In the genomic region with DNA sequence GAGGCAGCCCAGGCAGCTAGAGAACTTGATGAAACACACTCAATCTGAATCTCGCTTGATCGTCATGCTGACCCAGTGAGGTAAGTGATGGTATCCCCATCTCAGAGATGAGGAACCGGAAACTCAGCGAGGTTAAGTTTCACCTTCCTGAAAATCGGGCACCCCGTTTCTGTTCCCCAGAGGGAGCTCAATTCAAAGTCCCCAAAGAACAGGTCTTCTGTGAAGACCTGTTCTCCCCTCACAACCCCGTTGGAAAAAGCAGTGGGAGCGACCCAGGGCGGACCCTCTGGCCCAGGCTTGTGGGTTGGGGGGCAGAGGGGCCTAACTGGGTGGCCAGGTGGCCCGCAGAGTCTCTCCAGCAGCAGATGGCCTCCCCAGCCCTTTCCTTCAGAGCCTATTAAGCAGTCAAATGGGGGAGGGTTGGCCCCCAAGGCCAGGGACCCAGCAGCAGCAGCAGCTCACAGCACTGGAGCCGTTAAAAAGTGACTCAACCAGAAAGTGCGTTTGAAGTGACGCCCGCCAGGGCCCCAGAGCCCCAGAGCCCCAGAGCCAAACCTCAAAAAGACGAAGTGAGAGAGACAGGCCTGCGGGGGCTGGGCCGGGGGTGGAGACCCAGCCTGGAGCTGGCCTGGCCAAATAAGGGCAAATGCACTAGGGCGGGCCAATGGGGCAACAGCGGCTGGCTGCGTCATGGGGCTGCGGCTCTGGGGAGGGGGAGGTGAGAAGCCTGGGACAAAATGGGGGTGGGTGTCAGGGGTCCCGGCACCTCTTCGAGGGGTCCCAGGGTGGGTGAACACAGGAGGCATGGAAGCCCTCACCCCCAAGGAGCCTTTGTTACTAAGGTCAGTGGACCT, we compare ENCODE assay signal across 1 cellular context.
TF ChIP-seq lines count a peak whose summit lies in the region.

No MANE protein-coding gene starts in this region.

TF ChIP-seq in K562, 482 proteins besides CTCF, POLR2A, EP300 and RAD21 (continues in another document):
- TF ChIP-seq, protein P1, sequence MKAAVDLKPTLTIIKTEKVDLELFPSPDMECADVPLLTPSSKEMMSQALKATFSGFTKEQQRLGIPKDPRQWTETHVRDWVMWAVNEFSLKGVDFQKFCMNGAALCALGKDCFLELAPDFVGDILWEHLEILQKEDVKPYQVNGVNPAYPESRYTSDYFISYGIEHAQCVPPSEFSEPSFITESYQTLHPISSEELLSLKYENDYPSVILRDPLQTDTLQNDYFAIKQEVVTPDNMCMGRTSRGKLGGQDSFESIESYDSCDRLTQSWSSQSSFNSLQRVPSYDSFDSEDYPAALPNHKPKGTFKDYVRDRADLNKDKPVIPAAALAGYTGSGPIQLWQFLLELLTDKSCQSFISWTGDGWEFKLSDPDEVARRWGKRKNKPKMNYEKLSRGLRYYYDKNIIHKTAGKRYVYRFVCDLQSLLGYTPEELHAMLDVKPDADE (conservative IDR thresholded peaks at IDR 0.05; ENCODE audit: control insufficient read depth, low read depth, low read length): 0 out of 2 replicates have a peak, but pooled peaks have one; percentile 20
- no peak; the same call in 1 of the 2 replicates for TF ChIP-seq TEAD4 (IDR thresholded peaks at IDR 0.05; ENCODE audit: low read length)
- TF ChIP-seq TEAD4 (CRISPR knock-in tag; IDR thresholded peaks at IDR 0.05; ENCODE audit: borderline replicate concordance): no peak
- TF ChIP-seq HMGN3 (IDR thresholded peaks at IDR 0.05; ENCODE audit: borderline replicate concordance, extremely low read depth, insufficient read length, low read depth, low read length): peak; percentile 96
- no peak for TF ChIP-seq RFX5 (IDR thresholded peaks at IDR 0.05; ENCODE audit: low read depth, low read length)
- TF ChIP-seq PCBP1 (IDR thresholded peaks at IDR 0.05; ENCODE audit: low read depth, low read length, poor library complexity, severe bottlenecking): peak; percentile 34
- no peak for TF ChIP-seq MAFF (IDR thresholded peaks at IDR 0.05; ENCODE audit: low read length)
- TF ChIP-seq PRMT5 (CRISPR knock-in tag; IDR thresholded peaks at IDR 0.05): no peak
- no peak for TF ChIP-seq KDM5B (IDR thresholded peaks at IDR 0.05; ENCODE audit: insufficient replicate concordance, low read depth, low read length)
- peak; percentile 82; the same call in 1 of the 2 replicates for TF ChIP-seq ZNF584 (CRISPR knock-in tag; IDR thresholded peaks at IDR 0.05; ENCODE audit: low read depth)
- TF ChIP-seq, protein P2, sequence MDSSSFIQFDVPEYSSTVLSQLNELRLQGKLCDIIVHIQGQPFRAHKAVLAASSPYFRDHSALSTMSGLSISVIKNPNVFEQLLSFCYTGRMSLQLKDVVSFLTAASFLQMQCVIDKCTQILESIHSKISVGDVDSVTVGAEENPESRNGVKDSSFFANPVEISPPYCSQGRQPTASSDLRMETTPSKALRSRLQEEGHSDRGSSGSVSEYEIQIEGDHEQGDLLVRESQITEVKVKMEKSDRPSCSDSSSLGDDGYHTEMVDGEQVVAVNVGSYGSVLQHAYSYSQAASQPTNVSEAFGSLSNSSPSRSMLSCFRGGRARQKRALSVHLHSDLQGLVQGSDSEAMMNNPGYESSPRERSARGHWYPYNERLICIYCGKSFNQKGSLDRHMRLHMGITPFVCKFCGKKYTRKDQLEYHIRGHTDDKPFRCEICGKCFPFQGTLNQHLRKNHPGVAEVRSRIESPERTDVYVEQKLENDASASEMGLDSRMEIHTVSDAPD (CRISPR knock-in tag; IDR thresholded peaks at IDR 0.05): no peak
- TF ChIP-seq FOXP1 (CRISPR knock-in tag; IDR thresholded peaks at IDR 0.05): no peak
- TF ChIP-seq ETV5 (CRISPR knock-in tag; IDR thresholded peaks at IDR 0.05; ENCODE audit: low read depth): no peak
- peak; percentile 40; the same call in 1 of the 2 replicates for TF ChIP-seq ZNF263 (CRISPR knock-in tag; IDR thresholded peaks at IDR 0.05; ENCODE audit: borderline replicate concordance)
- no peak for TF ChIP-seq ZNF507 (tag; conservative IDR thresholded peaks at IDR 0.05)
- no peak for TF ChIP-seq ESRRB (CRISPR knock-in tag; IDR thresholded peaks at IDR 0.05; ENCODE audit: borderline replicate concordance)
- TF ChIP-seq DDX20 (tag; IDR thresholded peaks at IDR 0.05; ENCODE audit: low read depth): no peak
- no peak for TF ChIP-seq ETS2 (tag; IDR thresholded peaks at IDR 0.05; ENCODE audit: borderline replicate concordance, poor library complexity, severe bottlenecking)
- TF ChIP-seq SMAD2 (IDR thresholded peaks at IDR 0.05; ENCODE audit: low read depth, low read length): no peak
- no peak for TF ChIP-seq SMARCC2 (IDR thresholded peaks at IDR 0.05; ENCODE audit: low read depth)
- no peak for TF ChIP-seq ZNF778 (CRISPR knock-in tag; IDR thresholded peaks at IDR 0.05)
- no peak for TF ChIP-seq YBX1 (IDR thresholded peaks at IDR 0.05)
- no peak for TF ChIP-seq ZNF583 (CRISPR knock-in tag; IDR thresholded peaks at IDR 0.05)
- no peak for TF ChIP-seq KHSRP (IDR thresholded peaks at IDR 0.05)
- no peak for TF ChIP-seq SP2 (IDR thresholded peaks at IDR 0.05; ENCODE audit: extremely low read depth, low read depth, low read length, poor library complexity, severe bottlenecking)
- TF ChIP-seq ZFP36 (IDR thresholded peaks at IDR 0.05; ENCODE audit: low read depth, low read length, partially characterized antibody): peak; percentile 93
- TF ChIP-seq, protein P3, sequence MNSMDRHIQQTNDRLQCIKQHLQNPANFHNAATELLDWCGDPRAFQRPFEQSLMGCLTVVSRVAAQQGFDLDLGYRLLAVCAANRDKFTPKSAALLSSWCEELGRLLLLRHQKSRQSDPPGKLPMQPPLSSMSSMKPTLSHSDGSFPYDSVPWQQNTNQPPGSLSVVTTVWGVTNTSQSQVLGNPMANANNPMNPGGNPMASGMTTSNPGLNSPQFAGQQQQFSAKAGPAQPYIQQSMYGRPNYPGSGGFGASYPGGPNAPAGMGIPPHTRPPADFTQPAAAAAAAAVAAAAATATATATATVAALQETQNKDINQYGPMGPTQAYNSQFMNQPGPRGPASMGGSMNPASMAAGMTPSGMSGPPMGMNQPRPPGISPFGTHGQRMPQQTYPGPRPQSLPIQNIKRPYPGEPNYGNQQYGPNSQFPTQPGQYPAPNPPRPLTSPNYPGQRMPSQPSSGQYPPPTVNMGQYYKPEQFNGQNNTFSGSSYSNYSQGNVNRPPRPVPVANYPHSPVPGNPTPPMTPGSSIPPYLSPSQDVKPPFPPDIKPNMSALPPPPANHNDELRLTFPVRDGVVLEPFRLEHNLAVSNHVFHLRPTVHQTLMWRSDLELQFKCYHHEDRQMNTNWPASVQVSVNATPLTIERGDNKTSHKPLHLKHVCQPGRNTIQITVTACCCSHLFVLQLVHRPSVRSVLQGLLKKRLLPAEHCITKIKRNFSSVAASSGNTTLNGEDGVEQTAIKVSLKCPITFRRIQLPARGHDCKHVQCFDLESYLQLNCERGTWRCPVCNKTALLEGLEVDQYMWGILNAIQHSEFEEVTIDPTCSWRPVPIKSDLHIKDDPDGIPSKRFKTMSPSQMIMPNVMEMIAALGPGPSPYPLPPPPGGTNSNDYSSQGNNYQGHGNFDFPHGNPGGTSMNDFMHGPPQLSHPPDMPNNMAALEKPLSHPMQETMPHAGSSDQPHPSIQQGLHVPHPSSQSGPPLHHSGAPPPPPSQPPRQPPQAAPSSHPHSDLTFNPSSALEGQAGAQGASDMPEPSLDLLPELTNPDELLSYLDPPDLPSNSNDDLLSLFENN (IDR thresholded peaks at IDR 0.05; ENCODE audit: low read depth in 2 of 2, low read length in 2 of 2): 0 out of 4 replicates have a peak, but pooled peaks of 1 of the 2 experiments have one; percentile 22
- TF ChIP-seq, protein P4, sequence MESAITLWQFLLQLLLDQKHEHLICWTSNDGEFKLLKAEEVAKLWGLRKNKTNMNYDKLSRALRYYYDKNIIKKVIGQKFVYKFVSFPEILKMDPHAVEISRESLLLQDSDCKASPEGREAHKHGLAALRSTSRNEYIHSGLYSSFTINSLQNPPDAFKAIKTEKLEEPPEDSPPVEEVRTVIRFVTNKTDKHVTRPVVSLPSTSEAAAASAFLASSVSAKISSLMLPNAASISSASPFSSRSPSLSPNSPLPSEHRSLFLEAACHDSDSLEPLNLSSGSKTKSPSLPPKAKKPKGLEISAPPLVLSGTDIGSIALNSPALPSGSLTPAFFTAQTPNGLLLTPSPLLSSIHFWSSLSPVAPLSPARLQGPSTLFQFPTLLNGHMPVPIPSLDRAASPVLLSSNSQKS (CRISPR knock-in tag; IDR thresholded peaks at IDR 0.05): no peak
- TF ChIP-seq, protein P5, sequence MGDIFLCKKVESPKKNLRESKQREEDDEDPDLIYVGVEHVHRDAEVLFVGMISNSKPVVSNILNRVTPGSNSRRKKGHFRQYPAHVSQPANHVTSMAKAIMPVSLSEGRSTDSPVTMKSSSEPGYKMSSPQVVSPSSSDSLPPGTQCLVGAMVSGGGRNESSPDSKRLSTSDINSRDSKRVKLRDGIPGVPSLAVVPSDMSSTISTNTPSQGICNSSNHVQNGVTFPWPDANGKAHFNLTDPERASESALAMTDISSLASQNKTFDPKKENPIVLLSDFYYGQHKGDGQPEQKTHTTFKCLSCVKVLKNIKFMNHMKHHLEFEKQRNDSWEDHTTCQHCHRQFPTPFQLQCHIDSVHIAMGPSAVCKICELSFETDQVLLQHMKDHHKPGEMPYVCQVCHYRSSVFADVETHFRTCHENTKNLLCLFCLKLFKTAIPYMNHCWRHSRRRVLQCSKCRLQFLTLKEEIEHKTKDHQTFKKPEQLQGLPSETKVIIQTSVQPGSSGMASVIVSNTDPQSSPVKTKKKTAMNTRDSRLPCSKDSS (IDR thresholded peaks at IDR 0.05; ENCODE audit: low read depth, partially characterized antibody): no peak
- TF ChIP-seq BDP1 (IDR thresholded peaks at IDR 0.05; ENCODE audit: insufficient read depth, insufficient read length): no peak
- TF ChIP-seq BCOR (IDR thresholded peaks at IDR 0.05): no peak
- TF ChIP-seq SMARCE1 (IDR thresholded peaks at IDR 0.05): peak; percentile 48
- no peak for TF ChIP-seq ZNF696 (CRISPR knock-in tag; conservative IDR thresholded peaks at IDR 0.05)
- peak; percentile 29; the same call in 1 of the 2 replicates for TF ChIP-seq MTA1 (IDR thresholded peaks at IDR 0.05; ENCODE audit: borderline replicate concordance)
- peak; percentile 87 for TF ChIP-seq TAF9B (IDR thresholded peaks at IDR 0.05; ENCODE audit: partially characterized antibody)
- 0 out of 2 replicates have a peak, but pooled peaks have one; percentile 32 for TF ChIP-seq ZNF311 (CRISPR knock-in tag; IDR thresholded peaks at IDR 0.05)
- no peak for TF ChIP-seq ZNF174 (CRISPR knock-in tag; IDR thresholded peaks at IDR 0.05)
- no peak for TF ChIP-seq E2F3 (CRISPR knock-in tag; IDR thresholded peaks at IDR 0.05)
- TF ChIP-seq, protein P6, sequence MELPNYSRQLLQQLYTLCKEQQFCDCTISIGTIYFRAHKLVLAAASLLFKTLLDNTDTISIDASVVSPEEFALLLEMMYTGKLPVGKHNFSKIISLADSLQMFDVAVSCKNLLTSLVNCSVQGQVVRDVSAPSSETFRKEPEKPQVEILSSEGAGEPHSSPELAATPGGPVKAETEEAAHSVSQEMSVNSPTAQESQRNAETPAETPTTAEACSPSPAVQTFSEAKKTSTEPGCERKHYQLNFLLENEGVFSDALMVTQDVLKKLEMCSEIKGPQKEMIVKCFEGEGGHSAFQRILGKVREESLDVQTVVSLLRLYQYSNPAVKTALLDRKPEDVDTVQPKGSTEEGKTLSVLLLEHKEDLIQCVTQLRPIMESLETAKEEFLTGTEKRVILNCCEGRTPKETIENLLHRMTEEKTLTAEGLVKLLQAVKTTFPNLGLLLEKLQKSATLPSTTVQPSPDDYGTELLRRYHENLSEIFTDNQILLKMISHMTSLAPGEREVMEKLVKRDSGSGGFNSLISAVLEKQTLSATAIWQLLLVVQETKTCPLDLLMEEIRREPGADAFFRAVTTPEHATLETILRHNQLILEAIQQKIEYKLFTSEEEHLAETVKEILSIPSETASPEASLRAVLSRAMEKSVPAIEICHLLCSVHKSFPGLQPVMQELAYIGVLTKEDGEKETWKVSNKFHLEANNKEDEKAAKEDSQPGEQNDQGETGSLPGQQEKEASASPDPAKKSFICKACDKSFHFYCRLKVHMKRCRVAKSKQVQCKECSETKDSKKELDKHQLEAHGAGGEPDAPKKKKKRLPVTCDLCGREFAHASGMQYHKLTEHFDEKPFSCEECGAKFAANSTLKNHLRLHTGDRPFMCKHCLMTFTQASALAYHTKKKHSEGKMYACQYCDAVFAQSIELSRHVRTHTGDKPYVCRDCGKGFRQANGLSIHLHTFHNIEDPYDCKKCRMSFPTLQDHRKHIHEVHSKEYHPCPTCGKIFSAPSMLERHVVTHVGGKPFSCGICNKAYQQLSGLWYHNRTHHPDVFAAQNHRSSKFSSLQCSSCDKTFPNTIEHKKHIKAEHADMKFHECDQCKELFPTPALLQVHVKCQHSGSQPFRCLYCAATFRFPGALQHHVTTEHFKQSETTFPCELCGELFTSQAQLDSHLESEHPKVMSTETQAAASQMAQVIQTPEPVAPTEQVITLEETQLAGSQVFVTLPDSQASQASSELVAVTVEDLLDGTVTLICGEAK (IDR thresholded peaks at IDR 0.05): no peak
- TF ChIP-seq, protein P6 (CRISPR knock-in tag; IDR thresholded peaks at IDR 0.05): no peak
- peak; percentile 99; the same call in 1 of the 2 replicates for TF ChIP-seq ZBTB7A (IDR thresholded peaks at IDR 0.05; ENCODE audit: borderline replicate concordance, control insufficient read depth, low read depth, low read length)
